Comparison of ENCODE assay signal across 8 cellular contexts in the genomic region with DNA sequence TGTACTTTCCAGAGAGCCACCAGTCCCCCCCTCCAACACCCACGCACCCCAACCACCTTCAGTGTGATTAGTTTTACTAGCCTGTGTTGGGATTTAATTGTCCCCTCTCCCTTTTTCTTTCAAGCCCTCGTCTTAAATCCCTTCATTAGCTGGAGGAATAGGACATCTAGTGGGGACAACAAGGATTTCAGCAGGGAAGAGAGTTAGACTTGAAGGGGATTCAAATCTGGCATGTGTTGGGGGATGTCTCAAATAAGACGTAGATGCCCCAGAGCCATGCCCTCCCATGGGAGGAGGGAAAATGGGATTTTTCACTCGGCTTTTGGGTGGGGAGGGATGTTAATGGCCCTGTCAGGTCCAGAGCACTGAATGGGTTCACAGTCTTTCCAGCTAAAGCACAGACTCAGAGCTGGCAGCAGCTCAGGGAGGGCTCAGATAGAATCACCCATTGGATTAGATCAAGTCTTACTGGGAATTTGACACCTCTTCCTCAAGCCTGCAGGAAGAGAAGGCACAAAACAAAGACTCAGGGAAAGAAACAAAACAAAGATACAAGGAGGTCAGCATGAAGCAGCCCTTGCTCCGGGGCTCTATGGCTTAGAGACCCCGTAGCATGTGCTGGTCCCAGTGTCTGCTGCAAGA. TPM values are rescaled to one million over a fixed set of nuclear protein-coding genes. Genes with fewer than 3 reads are reported as not detected.
DNase-seq lines count a peak whose midpoint lies in the region; ATAC-seq and TF ChIP-seq lines count a peak whose summit lies in the region.

No MANE protein-coding gene starts in this region.

- no peak overlapping the region for H3K4me3 ChIP-seq in astrocyte of the spinal cord (ENCODE audit: low read depth, low read length)

- TF ChIP-seq CTCF in astrocyte of the spinal cord (IDR thresholded peaks at IDR 0.05; ENCODE audit: low read depth, low read length), result peak; percentile 66

- in situ Hi-C loops in Caki2 (cut with HindIII; ENCODE audit: low pct_unique_long_range_greater_than_20kb, low sequenced_read_pairs) (no loop called here), astrocyte of the spinal cord (cut with HindIII; ENCODE audit: low sequenced_read_pairs) (no loop called here)

- ATAC-seq in HG02884 (IDR thresholded peaks at IDR 0.05; ENCODE audit: unreplicated experiment) (no peak), GM21528 (IDR thresholded peaks at IDR 0.05; ENCODE audit: low FRiP score, unreplicated experiment) (no peak), HG02798 (IDR thresholded peaks at IDR 0.05; ENCODE audit: poor library complexity, unreplicated experiment) (no peak)

- DNase-seq in Caki2 (ENCODE audit: low read depth) (peak; percentile 47), Kasumi-1 (lab: John Stamatoyannopoulos, UW) (peak; percentile 78), astrocyte of the spinal cord (ENCODE audit: low read depth, low spot score) (peak; percentile 74), medulla oblongata (ENCODE audit: extremely low spot score) (peak; percentile 36), MV-4-11 (lab: John Stamatoyannopoulos, UW) (no peak)

RNA-seq across cellular contexts. Expression of gene INS, which starts 10.7 kb away (rescaled TPM):
- not detected in 2 replicates for total RNA-seq in Caki2 (2014; rRNA removed; shearing (Covaris generic); ENCODE audit: low replicate concordance)

RNA-seq across cellular contexts. Expression of gene IGF2, which starts 11.1 kb away (rescaled TPM):
- 2.3 and 5.6 TPM in 2 replicates for total RNA-seq in Caki2 (2014; rRNA removed; shearing (Covaris generic); ENCODE audit: low replicate concordance)

RNA-seq across cellular contexts. Expression of gene TH, which starts 21.3 kb away (rescaled TPM):
- total RNA-seq in Caki2 (2014; rRNA removed; shearing (Covaris generic); ENCODE audit: low replicate concordance), result not detected in 2 replicates
